ENCODE assay signal across 16 cellular contexts in genomic region chr4:53658029-53658428, GRCh38.
DNase-seq lines count a peak whose midpoint lies in the region; ATAC-seq and TF ChIP-seq lines count a peak whose summit lies in the region.
"Had no signal": no experiment of that assay in that cellular context is flagged by ENCODE, and none has a peak within 500 bp of the region (broad histone marks: within the 10 kb centered on the region; RNA-seq: fewer than 3 reads in every experiment).

No MANE protein-coding gene starts in this region.

- WGBS in SK-N-SH (ENCODE audit: low lambda C conversion rate): 83% methylated on average over 1 of the region's 1 CpG

- no peak overlapping the region for H3K4me3 ChIP-seq in SK-N-SH (ENCODE audit: low read depth in 2 of 2, low read length in 1 of 2)
- no peak overlapping the region for H3K4me3 ChIP-seq in fibroblast of the aortic adventitia (ENCODE audit: low read depth, low read length)
- H3K4me3 ChIP-seq: A549; BLaER1 treated with 17β-estradiol and CSF1 and Interleukin-3, amounts not matched to agents 10 nM and 100 nM had no signal

- H3K27me3 ChIP-seq in SK-N-SH (ENCODE audit: insufficient read depth): no peaks in the 10 kb centered on the region
- H3K27me3 ChIP-seq: BLaER1 treated with 17β-estradiol and CSF1 and Interleukin-3, amounts not matched to agents 10 nM and 100 nM had no signal

- no peak overlapping the region for H3K9ac ChIP-seq in SK-N-SH
- H3K9ac ChIP-seq: BLaER1 treated with 17β-estradiol and CSF1 and Interleukin-3, amounts not matched to agents 10 nM and 100 nM had no signal

- CTCF ChIA-PET in SK-N-SH (lab: Yijun Ruan, JAX): interaction anchor here (1.0 kb wide), 1 partner anchor 280 kb away, joined by 3 read pairs; no protein-coding TSS in a partner anchor

- H3K4me1 ChIP-seq in SK-N-SH (ENCODE audit: control insufficient read depth in 1 of 2, insufficient read depth in 2 of 2, low read depth in 1 of 2, low read length in 1 of 2): peaks cover 9 to 20% of the 10 kb centered on the region in 2 experiments; a peak in 2 of 4 replicates
- H3K4me1 ChIP-seq: A549, Caco-2 had no signal

- no peaks in the 10 kb centered on the region for H3F3A ChIP-seq in SK-N-SH (replicated peaks; ENCODE audit: insufficient read depth)

- H3K27ac ChIP-seq in SK-N-SH (ENCODE audit: low read depth in 2 of 2, low read length in 1 of 2): peak overlapping the region in 1 of 2 experiments; percentile 84; a peak in 2 of 4 replicates
- H3K27ac ChIP-seq: 22Rv1; A549; BLaER1 treated with 17β-estradiol and CSF1 and Interleukin-3, amounts not matched to agents 10 nM and 100 nM; C4-2B had no signal

- H3K36me3 ChIP-seq in SK-N-SH (replicated peaks in 1 of 2; ENCODE audit: control insufficient read depth in 1 of 2, insufficient read depth in 2 of 2, low read length in 1 of 2): no peaks in the 10 kb centered on the region
- H3K36me3 ChIP-seq: BLaER1 treated with 17β-estradiol and CSF1 and Interleukin-3, amounts not matched to agents 10 nM and 100 nM had no signal

- ATAC-seq in SK-N-SH treated with all-trans-retinoic acid at 6 μM for 48 hours (no peak), GM21825 (IDR thresholded peaks at IDR 0.05; ENCODE audit: unreplicated experiment) (no peak), GM21423 (IDR thresholded peaks at IDR 0.05; ENCODE audit: unreplicated experiment) (no peak)
- ATAC-seq: A549; CD8-positive, alpha-beta T cell had no signal

- no peaks in the 10 kb centered on the region for H3K79me2 ChIP-seq in SK-N-SH (ENCODE audit: insufficient read depth)

- H4K20me1 ChIP-seq in SK-N-SH (ENCODE audit: insufficient read depth): no peaks in the 10 kb centered on the region
- H4K20me1 ChIP-seq: BLaER1 treated with 17β-estradiol and CSF1 and Interleukin-3, amounts not matched to agents 10 nM and 100 nM had no signal

- no peaks in the 10 kb centered on the region for H3K9me3 ChIP-seq in SK-N-SH
- H3K9me3 ChIP-seq: A549; BLaER1 treated with 17β-estradiol and CSF1 and Interleukin-3, amounts not matched to agents 10 nM and 100 nM; Caco-2 had no signal

- TF ChIP-seq EP300 in SK-N-SH (IDR thresholded peaks at IDR 0.05; ENCODE audit: borderline replicate concordance in 1 of 2, low read depth in 1 of 2, low read length in 1 of 2): no peak

- POLR2A ChIA-PET in SK-N-SH (lab: Yijun Ruan, JAX): no interaction called here

- no peak for TF ChIP-seq RAD21 in SK-N-SH (IDR thresholded peaks at IDR 0.05; ENCODE audit: low read length)

- H3K4me2 ChIP-seq in SK-N-SH: no peak overlapping the region
- H3K4me2 ChIP-seq: A549; BLaER1 treated with 17β-estradiol and CSF1 and Interleukin-3, amounts not matched to agents 10 nM and 100 nM had no signal

- H2AFZ ChIP-seq in SK-N-SH (ENCODE audit: low read depth): no peak overlapping the region

- TF ChIP-seq CTCF in SK-N-SH (IDR thresholded peaks at IDR 0.05) (no peak), fibroblast of the aortic adventitia (IDR thresholded peaks at IDR 0.05; ENCODE audit: insufficient read depth, low read length) (no peak)

- DNase-seq in SK-N-SH (no peak), fibroblast of the aortic adventitia (ENCODE audit: low read depth) (peak; percentile 59)
- DNase-seq: AML-193; Caco-2; Calu3; CD4-positive, alpha-beta T cell; CD8-positive, alpha-beta T cell; DMS79 treated with DMSO at 0.1 percent for 48 hours; GF-D8 had no signal

- H3K9me2 ChIP-seq in SK-N-SH: no peaks in the 10 kb centered on the region

TF ChIP-seq in SK-N-SH treated with all-trans-retinoic acid at 6 μM for 48 hours, 23 proteins besides CTCF, POLR2A, EP300 and RAD21:
- TF ChIP-seq OSR1 (CRISPR knock-in tag; IDR thresholded peaks at IDR 0.05) (no peak), ISL1 (CRISPR knock-in tag; IDR thresholded peaks at IDR 0.05) (peak; percentile 62; the same call in 1 of the 2 replicates)
TF ChIP-seq in SK-N-SH treated with all-trans-retinoic acid at 6 μM for 48 hours: peak in this region for 1.

TF ChIP-seq in SK-N-SH, 30 proteins besides CTCF, POLR2A, EP300 and RAD21:
- no peak for TF ChIP-seq SIN3A (IDR thresholded peaks at IDR 0.05; ENCODE audit: borderline replicate concordance, low read depth, low read length)
- TF ChIP-seq SMC3 (IDR thresholded peaks at IDR 0.05; ENCODE audit: low read depth, low read length): no peak
- no peak for TF ChIP-seq NRF1 (IDR thresholded peaks at IDR 0.05; ENCODE audit: low read depth, low read length)
- TF ChIP-seq RCOR1 (IDR thresholded peaks at IDR 0.05; ENCODE audit: low read length): no peak
- TF ChIP-seq CHD2 (IDR thresholded peaks at IDR 0.05; ENCODE audit: low read length, partially characterized antibody): no peak
TF ChIP-seq in SK-N-SH: peak in this region for 0.
